8 cellular contexts compared by ENCODE assay signal in the genomic region with DNA sequence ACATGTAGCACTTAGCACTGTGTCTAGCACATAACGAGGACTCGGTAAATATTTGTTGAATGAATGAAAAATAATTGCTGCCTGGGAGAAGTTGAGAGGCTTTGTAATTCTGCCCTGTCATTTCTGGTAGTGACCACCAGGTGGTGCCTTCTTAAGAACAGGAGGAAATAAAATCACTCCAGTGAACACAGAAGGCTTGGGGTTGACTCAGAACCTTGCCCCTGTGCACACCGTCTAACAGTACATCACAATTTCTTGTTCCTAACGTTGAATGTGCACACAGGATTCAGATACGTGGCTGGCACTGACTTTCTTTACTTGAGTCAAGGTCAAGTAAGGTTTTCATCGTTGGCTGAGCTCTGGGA.
DNase-seq lines count a peak whose midpoint lies in the region; ATAC-seq and TF ChIP-seq lines count a peak whose summit lies in the region.

No MANE protein-coding gene starts in this region.

- H4K20me1 ChIP-seq in OCI-LY1 (ENCODE audit: insufficient read depth, low read length) = no peaks in the 10 kb centered on the region

- H3K4me1 ChIP-seq in OCI-LY1 (ENCODE audit: insufficient read depth, low read length, severe bottlenecking) = no peaks in the 10 kb centered on the region

- peaks cover 35% of the 10 kb centered on the region for H3K27me3 Mint-ChIP-seq in activated T-helper 17 cell treated with anti-CD3 and anti-CD28 coated beads, Interleukin-2, amount 50 U/mL, for 72 hours

- no peaks in the 10 kb centered on the region for H3K36me3 Mint-ChIP-seq in activated T-helper 17 cell treated with anti-CD3 and anti-CD28 coated beads, Interleukin-2, amount 50 U/mL, for 72 hours (ENCODE audit: low read depth)

- CTCF ChIA-PET in AG04450 (lab: Charles Lee) = interaction anchor here (1.4 to 1.6 kb wide), 2 partner anchors 9 to 396 kb away, joined by 4 to 5 read pairs; no protein-coding TSS in a partner anchor

- H3K36me3 ChIP-seq in OCI-LY1 (ENCODE audit: insufficient read depth, low read length) = no peaks in the 10 kb centered on the region

- H3K4me3 ChIP-seq in AG04450 (ENCODE audit: low read depth, low read length) (no peak overlapping the region), OCI-LY1 (ENCODE audit: low read depth, low read length, poor library complexity, severe bottlenecking) (no peak overlapping the region)

- no peak overlapping the region for H2AFZ ChIP-seq in OCI-LY1 (ENCODE audit: low read length)

- ATAC-seq in activated T-helper 17 cell treated with anti-CD3 and anti-CD28 coated beads, Interleukin-2, amount 50 U/mL, for 72 hours (replicated peaks) = peak; percentile 91
- ATAC-seq in HG03139 (IDR thresholded peaks at IDR 0.05; ENCODE audit: unreplicated experiment) = no peak

- peaks cover 8% of the 10 kb centered on the region for H3K4me1 Mint-ChIP-seq in activated T-helper 17 cell treated with anti-CD3 and anti-CD28 coated beads, Interleukin-2, amount 50 U/mL, for 72 hours

- H3K9me2 ChIP-seq in OCI-LY1 (ENCODE audit: low read depth, low read length) = no peaks in the 10 kb centered on the region

- H3K9me3 Mint-ChIP-seq in activated T-helper 17 cell treated with anti-CD3 and anti-CD28 coated beads, Interleukin-2, amount 50 U/mL, for 72 hours = no peaks in the 10 kb centered on the region

- no peaks in the 10 kb centered on the region for H3K27me3 ChIP-seq in AG04450 (ENCODE audit: control insufficient read depth, insufficient read depth, low read length)
- 0 out of 2 replicates have a peak, but pooled peaks cover 2% of the 10 kb centered on the region for H3K27me3 ChIP-seq in OCI-LY1 (ENCODE audit: insufficient read depth, low read length)

- H3K4me2 ChIP-seq in OCI-LY1 (ENCODE audit: low read length) = no peak overlapping the region

- H3K9me3 ChIP-seq in AG04450 (ENCODE audit: control insufficient read depth, insufficient read depth, low read length) = no peaks in the 10 kb centered on the region
- no peaks in the 10 kb centered on the region for H3K9me3 ChIP-seq in OCI-LY1 (ENCODE audit: low read length)

- no peak overlapping the region for H3K27ac Mint-ChIP-seq in activated T-helper 17 cell treated with anti-CD3 and anti-CD28 coated beads, Interleukin-2, amount 50 U/mL, for 72 hours

- H3K79me2 ChIP-seq in OCI-LY1 (ENCODE audit: insufficient read depth, low read length) = no peaks in the 10 kb centered on the region

- POLR2A ChIA-PET in AG04450 (lab: Yijun Ruan, JAX) = no interaction called here

- H3F3A ChIP-seq in OCI-LY1 (ENCODE audit: insufficient read depth, low read length) = no peaks in the 10 kb centered on the region

- H3K27ac ChIP-seq in AG04450 (ENCODE audit: low read depth, low read length) (no peak overlapping the region), OCI-LY1 (ENCODE audit: low read depth, low read length, poor library complexity, severe bottlenecking) (no peak overlapping the region)

- DNase-seq in AG04450 (ENCODE audit: low read depth, low spot score) (no peak), GM19240 (ENCODE audit: insufficient read length, low spot score) (peak; percentile 14), iPS-NIHi7 (ENCODE audit: extremely low spot score) (peak; percentile 71), NCI-H524 treated with DMSO at 0.1 percent for 48 hours (lab: John Stamatoyannopoulos, UW) (no peak)
- peak; percentile 5 for DNase-seq in stimulated activated CD8-positive, alpha-beta memory T cell treated with anti-CD3 and anti-CD28 coated beads, Interleukin-12 subunit alpha, Interleukin-12 subunit beta, amount 100 ng/mL, for 24 hours (ENCODE audit: extremely low read depth)

- H3K9ac ChIP-seq in OCI-LY1 (ENCODE audit: low read length) = no peak overlapping the region

- TF ChIP-seq CTCF in AG04450 (IDR thresholded peaks at IDR 0.05; ENCODE audit: low read depth, low read length) (peak; percentile 48), OCI-LY1 (IDR thresholded peaks at IDR 0.05; ENCODE audit: low read length) (peak; percentile 64)

- H3K4me3 Mint-ChIP-seq in activated T-helper 17 cell treated with anti-CD3 and anti-CD28 coated beads, Interleukin-2, amount 50 U/mL, for 72 hours = no peak overlapping the region

Comparison
In these comparisons a context has a peak if more than half of its experiments do, and no peak if none do; other contexts are left out.
1. DNase-seq: peak in GM19240 (single experiment), iPS-NIHi7 (single experiment) and stimulated activated CD8-positive, alpha-beta memory T cell treated with anti-CD3 and anti-CD28 coated beads, Interleukin-12 subunit alpha, Interleukin-12 subunit beta, amount 100 ng/mL, for 24 hours (single experiment); none in AG04450 (single experiment) and NCI-H524 treated with DMSO at 0.1 percent for 48 hours (single experiment).